28 cellular contexts compared by ENCODE assay signal in genomic region chr2:239728751-239729150, GRCh38.
"Had no signal": no experiment of that assay in that cellular context is flagged by ENCODE, and none has a peak within 500 bp of the region (broad histone marks: within the 10 kb centered on the region; RNA-seq: fewer than 3 reads in every experiment).

No MANE protein-coding gene starts in this region.

- H3K4me1 ChIP-seq: left lung, pancreas, uterus had no signal

- H3K4me1 Mint-ChIP-seq: immature natural killer cell, natural killer cell had no signal

- ATAC-seq: activated T-cell treated with anti-CD3 and anti-CD28 coated beads, Interleukin-2, amount 50 U/mL, for 72 hours; effector memory CD8-positive, alpha-beta T cell; gastroesophageal sphincter; left lung; natural killer cell; pancreas; stimulated activated naive CD8-positive, alpha-beta T cell treated with anti-CD3 and anti-CD28 coated beads, Interleukin-15, Interleukin-2, amounts not matched to agents 100 U/mL and 50 U/mL, for 24 hours had no signal

- H3K27me3 Mint-ChIP-seq: activated naive CD8-positive, alpha-beta T cell had no signal

- H3K27ac Mint-ChIP-seq: activated naive CD8-positive, alpha-beta T cell; activated T-cell treated with anti-CD3 and anti-CD28 coated beads, Interleukin-2, amount 50 U/mL, for 72 hours; natural killer cell; T-helper 1 cell treated with Interleukin-12 subunit alpha and Interleukin-12 subunit beta and Interleukin-4 antibody, amounts not matched to agents 30 μg/mL and 1 μg/mL, for 36 hours had no signal

- H3K27me3 ChIP-seq: cardiac muscle cell, gastroesophageal sphincter, left lung, pancreas, uterus had no signal

- H3K9me3 Mint-ChIP-seq: immature natural killer cell, natural killer cell had no signal

- DNase-seq: activated CD4-positive, alpha-beta T cell treated with anti-CD3 and anti-CD28 coated beads for 4 hours; activated CD4-positive, alpha-beta T cell treated with anti-CD3 and anti-CD28 coated beads, Interleukin-2, amount 50 U/mL, for 4 hours; activated effector memory CD4-positive, alpha-beta T cell treated with Interleukin-2 at 50 U/mL for 16 hours; activated naive CD4-positive, alpha-beta T cell treated with Interleukin-2 at 50 U/mL for 16 hours; activated T-cell treated with anti-CD3 and anti-CD28 coated beads for 4 hours; activated T-cell treated with anti-CD3 and anti-CD28 coated beads, Interleukin-2, amount 50 U/mL, for 72 hours; cerebellar nuclear complex; effector memory CD8-positive, alpha-beta T cell; immature natural killer cell; mesendoderm; natural killer cell; stimulated activated CD4-positive, alpha-beta T cell treated with anti-CD3 and anti-CD28 coated beads, Interleukin-12 subunit alpha, Interleukin-12 subunit beta, amount 100 ng/mL, for 4 hours; stimulated activated CD4-positive, alpha-beta T cell treated with anti-CD3 and anti-CD28 coated beads, Interleukin-4, amount 100 ng/mL, for 1 hour; stimulated activated naive CD8-positive, alpha-beta T cell treated with anti-CD3 and anti-CD28 coated beads, Interleukin-15, Interleukin-2, amounts not matched to agents 100 U/mL and 50 U/mL, for 24 hours; SW 1271; T-helper 9 cell; trophoblast cell had no signal

- H3K27ac ChIP-seq: cardiac muscle cell, coronary artery, gastroesophageal sphincter, left lung, pancreas, thoracic aorta, uterus, VCaP had no signal

- H3K4me3 ChIP-seq: cardiac muscle cell, coronary artery, gastroesophageal sphincter, left lung, lung, pancreas, thoracic aorta, uterus had no signal

- H3K36me3 Mint-ChIP-seq: activated naive CD8-positive, alpha-beta T cell; immature natural killer cell; natural killer cell had no signal

- H3K4me3 Mint-ChIP-seq: activated naive CD8-positive, alpha-beta T cell; activated T-cell treated with anti-CD3 and anti-CD28 coated beads, Interleukin-2, amount 50 U/mL, for 72 hours; effector memory CD8-positive, alpha-beta T cell; immature natural killer cell; natural killer cell; T-helper 1 cell treated with Interleukin-12 subunit alpha and Interleukin-12 subunit beta and Interleukin-4 antibody, amounts not matched to agents 30 μg/mL and 1 μg/mL, for 36 hours had no signal

- H3K36me3 ChIP-seq: cardiac muscle cell, gastroesophageal sphincter, left lung, pancreas, thoracic aorta, uterus had no signal

- H3K9me3 ChIP-seq: gastroesophageal sphincter, pancreas, thoracic aorta, uterus had no signal
